ENCODE assay signal across 8 cellular contexts in the genomic region with DNA sequence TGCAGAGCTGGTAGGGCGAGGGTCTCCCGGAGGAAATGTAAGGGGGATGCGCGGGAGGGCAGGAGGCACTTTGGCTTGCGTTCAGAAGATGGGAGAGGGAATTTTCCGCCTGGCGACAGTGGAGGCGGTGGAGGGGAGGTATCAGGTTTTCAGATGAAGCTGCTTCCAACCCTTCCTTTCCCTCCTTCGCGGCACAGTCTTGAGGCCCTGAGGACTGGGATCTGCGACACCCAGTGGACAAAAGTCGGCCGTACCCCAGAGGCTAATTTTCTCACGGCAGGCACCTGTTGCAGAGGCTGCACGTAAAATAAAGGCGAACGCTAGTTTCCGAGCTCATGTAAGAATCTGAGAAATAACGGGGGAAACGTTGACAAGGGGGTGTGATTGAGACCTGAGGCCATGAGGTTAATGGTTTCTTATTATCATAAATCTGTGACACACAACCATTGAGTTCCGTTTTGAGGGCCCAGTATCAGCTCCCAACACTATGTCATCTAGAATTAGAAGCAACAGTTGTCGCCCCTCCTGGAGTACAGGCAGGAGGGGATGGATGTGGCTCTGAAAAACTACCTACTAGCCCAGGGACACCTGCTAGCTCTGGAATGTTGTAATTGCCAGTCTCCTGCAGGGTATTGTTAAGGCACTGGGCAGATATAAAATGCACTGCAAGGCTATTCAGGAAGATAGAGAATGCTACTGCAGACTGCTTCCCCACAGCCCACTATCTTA. TPM values are rescaled to one million over a fixed set of nuclear protein-coding genes. Genes with fewer than 3 reads are reported as not detected.
A peak's percentile ranks its signal among the peaks of the same experiment; 100 is the strongest.
DNase-seq lines count a peak whose midpoint lies in the region; ATAC-seq and TF ChIP-seq lines count a peak whose summit lies in the region.

No MANE protein-coding gene starts in this region.

- ATAC-seq in GM18519 (IDR thresholded peaks at IDR 0.05; ENCODE audit: low FRiP score, unreplicated experiment) (peak; percentile 41), HG03196 (IDR thresholded peaks at IDR 0.05; ENCODE audit: unreplicated experiment) (peak; percentile 44)

- no peak for DNase-seq in AG09319 (ENCODE audit: extremely low read depth, low read depth)
- peak; percentile 47 for DNase-seq in NCI-H510A treated with DMSO at 0.1 percent for 48 hours (lab: John Stamatoyannopoulos, UW)
- peak; percentile 41 for DNase-seq in activated CD8-positive, alpha-beta memory T cell treated with anti-CD3 and anti-CD28 coated beads, Interleukin-2, amount 50 U/mL, for 4 hours
- peak; percentile 58 for DNase-seq in epithelial cell of esophagus (ENCODE audit: low read depth)
- peak; percentile 35 for DNase-seq in mucosa of gallbladder (ENCODE audit: low spot score)
- DNase-seq in stimulated activated naive CD4-positive, alpha-beta T cell treated with Interleukin-2 at 50 U/mL for 16 hours (lab: John Stamatoyannopoulos, UW): peak; percentile 38

- no peak overlapping the region for H3K4me3 ChIP-seq in epithelial cell of esophagus (ENCODE audit: low read length)

- TF ChIP-seq CTCF in AG09319 (IDR thresholded peaks at IDR 0.05; ENCODE audit: low read depth, low read length) (peak; percentile 53), epithelial cell of esophagus (IDR thresholded peaks at IDR 0.05; ENCODE audit: insufficient read depth, low read depth, low read length, missing control alignments) (peak; percentile 64)

RNA-seq across cellular contexts. Expression of gene ZCCHC18, which starts 1.1 kb away (rescaled TPM):
- total RNA-seq in mucosa of gallbladder: 1.0 TPM

RNA-seq across cellular contexts. Expression of gene TMSB15C, which starts 37.4 kb away (rescaled TPM):
- 2.4 TPM for total RNA-seq in mucosa of gallbladder

RNA-seq across cellular contexts. Expression of gene SLC25A53, which starts 43.4 kb away (rescaled TPM):
- total RNA-seq in mucosa of gallbladder: 14.5 TPM

RNA-seq across cellular contexts. Expression of gene FAM199X, which starts 52.9 kb away (rescaled TPM):
- total RNA-seq in mucosa of gallbladder: 18.9 TPM
